1 cellular context compared by ENCODE assay signal in genomic region chr12:76300297-76300665, GRCh38.
TF ChIP-seq lines count a peak whose summit lies in the region.

No MANE protein-coding gene starts in this region.

TF ChIP-seq in HCT116, 20 proteins besides CTCF, POLR2A, EP300 and RAD21 (continued from another document):
- TF ChIP-seq ATF3 (IDR thresholded peaks at IDR 0.05) (no peak), ELF1 (IDR thresholded peaks at IDR 0.05; ENCODE audit: borderline replicate concordance, low read depth) (no peak), TCF7L2 (IDR thresholded peaks at IDR 0.05; ENCODE audit: borderline replicate concordance, extremely low read depth, insufficient read depth, insufficient read length) (no peak), REST (IDR thresholded peaks at IDR 0.05; ENCODE audit: low read depth) (no peak), YY1 (IDR thresholded peaks at IDR 0.05; ENCODE audit: extremely low read depth, insufficient replicate concordance, low read depth, low read length) (no peak), JUND (IDR thresholded peaks at IDR 0.05) (no peak), CEBPB (IDR thresholded peaks at IDR 0.05; ENCODE audit: low read depth) (no peak)
TF ChIP-seq in HCT116: peak in this region for 0.
